In genomic region chr3:160616721-160617120, GRCh38 we compare ENCODE assay signal across 15 cellular contexts. TPM values are rescaled to one million over a fixed set of nuclear protein-coding genes. Genes with fewer than 3 reads are reported as not detected.
DNase-seq lines count a peak whose midpoint lies in the region; ATAC-seq, FAIRE-seq and TF ChIP-seq lines count a peak whose summit lies in the region.
"Had no signal": no experiment of that assay in that cellular context is flagged by ENCODE, and none has a peak within 500 bp of the region (broad histone marks: within the 10 kb centered on the region; RNA-seq: fewer than 3 reads in every experiment).

No MANE protein-coding gene starts in this region.

- DNase-seq in MCF 10A (ENCODE audit: unreplicated experiment): peak; percentile 25
- DNase-seq in breast epithelium (ENCODE audit: low spot score in 2 of 2): no peak
- DNase-seq in chondrocyte (ENCODE audit: low spot score): no peak
- peak; percentile 23 for DNase-seq in kidney epithelial cell (ENCODE audit: low read depth)
- DNase-seq in D721Med (ENCODE audit: insufficient read length, low spot score): no peak
- DNase-seq in NOMO-1 treated with DMSO at 0.1 percent for 48 hours (lab: John Stamatoyannopoulos, UW; ENCODE audit: unreplicated experiment): no peak
- DNase-seq in activated effector memory CD4-positive, alpha-beta T cell treated with anti-CD3 and anti-CD28 coated beads, Interleukin-2, amount 50 U/mL, for 16 hours: no peak
- DNase-seq: 8988T; activated naive CD8-positive, alpha-beta T cell treated with anti-CD3 and anti-CD28 coated beads for 36 hours; DMS153; effector memory CD8-positive, alpha-beta T cell; NCI-H2227 treated with DMSO at 0.1 percent for 48 hours; Peyer's patch had no signal

- intact Hi-C loops in MCF 10A (cut with micrococcal nuclease) (no loop called here), breast epithelium (cut with DNase I; ENCODE audit: low total_unique reads) (no loop called here)

- H3K27ac ChIP-seq in breast epithelium: no peak overlapping the region
- H3K27ac ChIP-seq: Peyer's patch had no signal

- H3K4me3 Mint-ChIP-seq in MCF 10A (ENCODE audit: unreplicated experiment) (no peak overlapping the region), chondrocyte (ENCODE audit: unreplicated experiment) (no peak overlapping the region)
- H3K4me3 Mint-ChIP-seq: activated naive CD8-positive, alpha-beta T cell treated with anti-CD3 and anti-CD28 coated beads for 36 hours; effector memory CD8-positive, alpha-beta T cell; stimulated activated naive CD8-positive, alpha-beta T cell treated with anti-CD3 and anti-CD28 coated beads, Interleukin-15, Interleukin-2, amounts not matched to agents 100 ng/mL and 50 ng/mL, for 24 hours had no signal

- H3K27me3 Mint-ChIP-seq in MCF 10A (ENCODE audit: insufficient read depth, unreplicated experiment) (no peaks in the 10 kb centered on the region), chondrocyte (ENCODE audit: low read depth) (peaks cover 2% of the 10 kb centered on the region)

- no peaks in the 10 kb centered on the region for H3K36me3 Mint-ChIP-seq in MCF 10A (ENCODE audit: insufficient read depth, unreplicated experiment)
- no peaks in the 10 kb centered on the region for H3K36me3 Mint-ChIP-seq in chondrocyte (ENCODE audit: low read depth)
- H3K36me3 Mint-ChIP-seq: activated naive CD8-positive, alpha-beta T cell treated with anti-CD3 and anti-CD28 coated beads for 36 hours had no signal

- BruUV-seq in MCF 10A (replicated peaks; lab: Mats Ljungman, UMichigan): no TSS peak

- TF ChIP-seq CTCF in MCF 10A (IDR thresholded peaks at IDR 0.05; ENCODE audit: unreplicated experiment): no peak
- TF ChIP-seq CTCF in breast epithelium (IDR thresholded peaks at IDR 0.05): no peak
- TF ChIP-seq CTCF in chondrocyte (IDR thresholded peaks at IDR 0.05): no peak
- no peak for TF ChIP-seq CTCF in kidney epithelial cell (IDR thresholded peaks at IDR 0.05; ENCODE audit: insufficient read depth, low read length, poor library complexity, severe bottlenecking)
- no peak for TF ChIP-seq CTCF in D721Med (IDR thresholded peaks at IDR 0.05; ENCODE audit: insufficient read depth, missing control alignments)

- H3K9me3 ChIP-seq in breast epithelium: no peaks in the 10 kb centered on the region
- H3K9me3 ChIP-seq: Peyer's patch had no signal

- CTCF ChIA-PET in MCF 10A (lab: Yijun Ruan, JAX): interaction anchor here (0.6 to 1.5 kb wide), 2 partner anchors 21 to 131 kb away, joined by 4 read pairs; no protein-coding TSS in a partner anchor

- no peak for FAIRE-seq in D721Med (lab: Jason Lieb, UNC)

- no peaks in the 10 kb centered on the region for H3K27me3 ChIP-seq in breast epithelium
- no peaks in the 10 kb centered on the region for H3K27me3 ChIP-seq in kidney epithelial cell (ENCODE audit: control insufficient read depth, insufficient read depth, low read length)
- H3K27me3 ChIP-seq: Peyer's patch had no signal

- no peaks in the 10 kb centered on the region for H3K36me3 ChIP-seq in breast epithelium
- H3K36me3 ChIP-seq in kidney epithelial cell (ENCODE audit: control insufficient read depth, insufficient read depth, low read length): no peaks in the 10 kb centered on the region
- H3K36me3 ChIP-seq: Peyer's patch had no signal

- POLR2A ChIA-PET in MCF 10A (lab: Yijun Ruan, JAX): no interaction called here

- H3K9me3 Mint-ChIP-seq in MCF 10A (ENCODE audit: unreplicated experiment) (no peaks in the 10 kb centered on the region), chondrocyte (ENCODE audit: low read depth) (no peaks in the 10 kb centered on the region)
- H3K9me3 Mint-ChIP-seq: activated naive CD8-positive, alpha-beta T cell treated with anti-CD3 and anti-CD28 coated beads for 36 hours; effector memory CD8-positive, alpha-beta T cell; stimulated activated naive CD8-positive, alpha-beta T cell treated with anti-CD3 and anti-CD28 coated beads, Interleukin-15, Interleukin-2, amounts not matched to agents 100 ng/mL and 50 ng/mL, for 24 hours had no signal

- no peak for ATAC-seq in HG03159 (IDR thresholded peaks at IDR 0.05; ENCODE audit: unreplicated experiment)
- ATAC-seq: effector memory CD8-positive, alpha-beta T cell had no signal

- H3K27ac Mint-ChIP-seq in MCF 10A (ENCODE audit: low read depth, unreplicated experiment) (no peak overlapping the region), chondrocyte (ENCODE audit: unreplicated experiment) (peak overlapping the region; percentile 81)
- H3K27ac Mint-ChIP-seq: activated naive CD8-positive, alpha-beta T cell treated with anti-CD3 and anti-CD28 coated beads for 36 hours; effector memory CD8-positive, alpha-beta T cell; stimulated activated naive CD8-positive, alpha-beta T cell treated with anti-CD3 and anti-CD28 coated beads, Interleukin-15, Interleukin-2, amounts not matched to agents 100 ng/mL and 50 ng/mL, for 24 hours had no signal

- no peak for TF ChIP-seq POLR2A in breast epithelium (IDR thresholded peaks at IDR 0.05)

- no peaks in the 10 kb centered on the region for H3K4me1 Mint-ChIP-seq in MCF 10A (ENCODE audit: insufficient read depth, unreplicated experiment)
- H3K4me1 Mint-ChIP-seq in chondrocyte (ENCODE audit: low read depth): peaks cover 41% of the 10 kb centered on the region
- H3K4me1 Mint-ChIP-seq: activated naive CD8-positive, alpha-beta T cell treated with anti-CD3 and anti-CD28 coated beads for 36 hours had no signal

- H3K4me3 ChIP-seq in breast epithelium (no peak overlapping the region), kidney epithelial cell (ENCODE audit: low read depth, low read length) (no peak overlapping the region)
- H3K4me3 ChIP-seq: Peyer's patch had no signal

- no peaks in the 10 kb centered on the region for H3K4me1 ChIP-seq in breast epithelium
- H3K4me1 ChIP-seq: Peyer's patch had no signal

RNA-seq across cellular contexts. Expression of gene KPNA4, which starts 51.4 kb away (rescaled TPM):
- total RNA-seq in MCF 10A (2022): 85.9 and 127 TPM in 2 replicates
- 10 to 100 TPM; 25.2 to 39.2 (median 35.6) TPM for total RNA-seq in breast epithelium
- total RNA-seq in chondrocyte: 58.3 to 75.0 TPM (median 66.0 TPM) in 3 replicates
- 34.4 and 38.0 TPM in 2 replicates for total RNA-seq in kidney epithelial cell

Comparison
In these comparisons a context has a peak if more than half of its experiments do, and no peak if none do; other contexts are left out.
1. DNase-seq: peak in MCF 10A (single experiment) and kidney epithelial cell (single experiment); none in breast epithelium (0 of 2), chondrocyte (single experiment), D721Med (single experiment), NOMO-1 treated with DMSO at 0.1 percent for 48 hours (single experiment) and activated effector memory CD4-positive, alpha-beta T cell treated with anti-CD3 and anti-CD28 coated beads, Interleukin-2, amount 50 U/mL, for 16 hours (single experiment).